In genomic region chr2:131156452-131157149, GRCh38 we compare ENCODE assay signal across 11 cellular contexts. TPM values are rescaled to one million over a fixed set of nuclear protein-coding genes. Genes with fewer than 3 reads are reported as not detected.
DNase-seq lines count a peak whose midpoint lies in the region; ATAC-seq and TF ChIP-seq lines count a peak whose summit lies in the region.
"Had no signal": no experiment of that assay in that cellular context is flagged by ENCODE, and none has a peak within 500 bp of the region (broad histone marks: within the 10 kb centered on the region; RNA-seq: fewer than 3 reads in every experiment).

No MANE protein-coding gene starts in this region.

- H3K27ac ChIP-seq in OCI-LY7 (ENCODE audit: low read depth, low read length, poor library complexity, severe bottlenecking) (no peak overlapping the region), esophagus squamous epithelium (no peak overlapping the region), dorsolateral prefrontal cortex (no peak overlapping the region)
- H3K27ac ChIP-seq: upper lobe of left lung had no signal

- H3K4me1 ChIP-seq in OCI-LY7 (ENCODE audit: insufficient read depth, low read length, poor library complexity, severe bottlenecking) (peaks cover 11% of the 10 kb centered on the region), esophagus squamous epithelium (peaks cover 0 to 12% (median 0%) of the 10 kb centered on the region in 3 donors)

- H3K4me2 ChIP-seq in OCI-LY7 (ENCODE audit: low read length): no peak overlapping the region

- intact Hi-C loops in OCI-LY7 (cut with micrococcal nuclease; ENCODE audit: unreplicated experiment) (no loop called here), esophagus squamous epithelium (cut with DNase I) (no loop called here), dorsolateral prefrontal cortex (cut with DNase I) (loop anchor here in 1 of 2 donors (5.0 kb wide), 1 partner anchor 256 kb away; no protein-coding TSS in a partner anchor)

- 0 out of 2 replicates have a peak overlapping the region, but pooled peaks have one; percentile 22 for H2AFZ ChIP-seq in OCI-LY7 (ENCODE audit: low read length)

- no peak for TF ChIP-seq POLR2A in esophagus squamous epithelium (IDR thresholded peaks at IDR 0.05)

- H3K79me2 ChIP-seq in OCI-LY7 (ENCODE audit: insufficient read depth, low read depth, low read length): no peaks in the 10 kb centered on the region

- H3K27me3 ChIP-seq in esophagus squamous epithelium (no peaks in the 10 kb centered on the region), dorsolateral prefrontal cortex (no peaks in the 10 kb centered on the region)
- H3K27me3 ChIP-seq: upper lobe of left lung had no signal

- H3K9me3 ChIP-seq in OCI-LY7 (ENCODE audit: low read length) (no peaks in the 10 kb centered on the region), esophagus squamous epithelium (no peaks in the 10 kb centered on the region)
- H3K9me3 ChIP-seq: upper lobe of left lung had no signal

- POLR2A ChIA-PET in OCI-LY7 (lab: Charles Lee): no interaction called here

- peak; percentile 40 for ATAC-seq in GM19467 (IDR thresholded peaks at IDR 0.05; ENCODE audit: unreplicated experiment)
- no peak for ATAC-seq in HG02884 (IDR thresholded peaks at IDR 0.05; ENCODE audit: unreplicated experiment)

- H3K36me3 ChIP-seq in OCI-LY7 (ENCODE audit: insufficient read depth, low read length) (no peaks in the 10 kb centered on the region), esophagus squamous epithelium (no peaks in the 10 kb centered on the region)
- H3K36me3 ChIP-seq: upper lobe of left lung had no signal

- H3K4me3 ChIP-seq in OCI-LY7 (ENCODE audit: low read depth, low read length, poor library complexity, severe bottlenecking): no peak overlapping the region
- no peak overlapping the region for H3K4me3 ChIP-seq in fibroblast of mammary gland (ENCODE audit: control insufficient read depth, low read depth, low read length)
- H3K4me3 ChIP-seq in esophagus squamous epithelium: no peak overlapping the region
- H3K4me3 ChIP-seq in dorsolateral prefrontal cortex: no peak overlapping the region
- H3K4me3 ChIP-seq: upper lobe of left lung had no signal

- 73% methylated on average over 3 to 7 of the region's 12 CpGs for WGBS in esophagus squamous epithelium, 2 donors

- H4K20me1 ChIP-seq in OCI-LY7 (ENCODE audit: insufficient read depth, low read length): no peaks in the 10 kb centered on the region

- no TSS peak for BruUV-seq in OCI-LY7 (replicated peaks; lab: Mats Ljungman, UMichigan)

- TF ChIP-seq CTCF in OCI-LY7 (conservative IDR thresholded peaks at IDR 0.05; ENCODE audit: low read length) (no peak), fibroblast of mammary gland (conservative IDR thresholded peaks at IDR 0.05; ENCODE audit: control insufficient read depth, insufficient read depth, low read depth, low read length) (peak; percentile 5), esophagus squamous epithelium (IDR thresholded peaks at IDR 0.05) (no peak), dorsolateral prefrontal cortex (IDR thresholded peaks at IDR 0.05 in 54 of 56, conservative IDR thresholded peaks at IDR 0.05 in 2 of 56; ENCODE audit: low read depth in 1 of 56, partially characterized antibody in 56 of 56) (no peak)

- CTCF ChIA-PET in OCI-LY7 (lab: Charles Lee; ENCODE audit: unreplicated experiment): interaction anchor here (0.5 kb wide), 1 partner anchor 48 kb away, joined by 4 read pairs; no protein-coding TSS in a partner anchor

- no peaks in the 10 kb centered on the region for H3K9me2 ChIP-seq in OCI-LY7 (ENCODE audit: insufficient read depth, low read length)

- DNase-seq in EL (peak; percentile 4), OCI-LY7 (ENCODE audit: low spot score) (no peak), fibroblast of mammary gland (ENCODE audit: low read depth) (no peak), AG20443 (ENCODE audit: low spot score) (no peak), esophagus squamous epithelium (lab: John Stamatoyannopoulos, UW) (no peak), dorsolateral prefrontal cortex (no peak)
- DNase-seq: amygdala, NCI-H187 had no signal

RNA-seq across cellular contexts. Expression of gene PLEKHB2, which starts 51.5 kb away (rescaled TPM):
- 23.4 and 28.3 TPM in 2 replicates for total RNA-seq in OCI-LY7 (2014; rRNA removed; shearing (Covaris generic))
- total RNA-seq in OCI-LY7 (2022) (35.9 and 38.3 TPM in 2 replicates), esophagus squamous epithelium (10 to 100 TPM; 36.3 to 75.8 (median 47.4) TPM), dorsolateral prefrontal cortex (100 to 1,000 TPM in 101 of 120 experiments, 10 to 100 TPM in 19; 67.0 to 178 (median 121) TPM)

RNA-seq across cellular contexts. Expression of gene POTEE, which starts 52.7 kb away (rescaled TPM):
- 0.13 TPM in 1 of 2 replicates, not detected in the other for total RNA-seq in OCI-LY7 (2014; rRNA removed; shearing (Covaris generic))
- 0.28 and 0.34 TPM in 2 replicates for total RNA-seq in OCI-LY7 (2022)
- total RNA-seq in esophagus squamous epithelium: not detected
- 1 to 10 TPM in 3 of 120 experiments, under 1 TPM in 76, not detected in 41; 0.10 to 5.8 (median 0.21) TPM for total RNA-seq in dorsolateral prefrontal cortex
